In genomic region chr12:18068355-18068754, GRCh38 we compare ENCODE assay signal across 25 cellular contexts. TPM values are rescaled to one million over a fixed set of nuclear protein-coding genes. Genes with fewer than 3 reads are reported as not detected.
DNase-seq lines count a peak whose midpoint lies in the region; ATAC-seq, FAIRE-seq and TF ChIP-seq lines count a peak whose summit lies in the region.
"Had no signal": no experiment of that assay in that cellular context is flagged by ENCODE, and none has a peak within 500 bp of the region (broad histone marks: within the 10 kb centered on the region; RNA-seq: fewer than 3 reads in every experiment).

No MANE protein-coding gene starts in this region.

- no peak for FAIRE-seq in bronchial epithelial cell (lab: Jason Lieb, UNC)
- FAIRE-seq: GM12891 had no signal

- H3K27ac ChIP-seq in brain microvascular endothelial cell: no peak overlapping the region
- H3K27ac ChIP-seq: 22Rv1, BLaER1, SJSA1 had no signal

- no peak for ATAC-seq in HG02642 (IDR thresholded peaks at IDR 0.05; ENCODE audit: poor library complexity, unreplicated experiment)
- ATAC-seq: Right ventricle myocardium inferior had no signal

- DNase-seq in NCI-H748 (lab: John Stamatoyannopoulos, UW; ENCODE audit: unreplicated experiment) (peak; percentile 12), NCI-H748 treated with DMSO at 0.1 percent for 48 hours (lab: John Stamatoyannopoulos, UW) (no peak), bronchial epithelial cell (ENCODE audit: low read depth) (peak; percentile 74), iPS DF 4.7 (ENCODE audit: extremely low read depth, low spot score) (peak; percentile 11), CD1c-positive myeloid dendritic cell (ENCODE audit: extremely low spot score) (no peak), EL (no peak), brain microvascular endothelial cell (no peak)
- DNase-seq: ACHN; Caco-2; CD4-positive, alpha-beta memory T cell; DMS 273 treated with DMSO at 0.1 percent for 48 hours; DMS79 treated with DMSO at 0.1 percent for 48 hours; NCI-H1092 treated with DMSO at 0.1 percent for 48 hours; NCI-H1436 treated with DMSO at 0.1 percent for 48 hours; NCI-H1930; NCI-H226; NCI-H510A treated with DMSO at 0.1 percent for 48 hours had no signal

- in situ Hi-C loops in brain microvascular endothelial cell (cut with HindIII; ENCODE audit: low pct_ligation_motif_present, low sequenced_read_pairs): no loop called here

- H3K36me3 ChIP-seq in bronchial epithelial cell (ENCODE audit: control insufficient read depth, insufficient read depth, low read length): no peaks in the 10 kb centered on the region
- H3K36me3 ChIP-seq in brain microvascular endothelial cell (replicated peaks): no peaks in the 10 kb centered on the region
- H3K36me3 ChIP-seq: BLaER1, SJSA1 had no signal

- TF ChIP-seq CTCF in bronchial epithelial cell (IDR thresholded peaks at IDR 0.05; ENCODE audit: insufficient read depth, low read length, severe bottlenecking) (no peak), brain microvascular endothelial cell (IDR thresholded peaks at IDR 0.05; ENCODE audit: low read depth, low read length, missing control alignments) (no peak)

- H3K27me3 ChIP-seq in bronchial epithelial cell (ENCODE audit: control insufficient read depth, insufficient read depth, low read length): no peaks in the 10 kb centered on the region
- no peaks in the 10 kb centered on the region for H3K27me3 ChIP-seq in brain microvascular endothelial cell (replicated peaks)
- H3K27me3 ChIP-seq: BLaER1, SJSA1 had no signal

- H3K4me3 ChIP-seq in bronchial epithelial cell (ENCODE audit: low read depth, low read length): no peak overlapping the region
- no peak overlapping the region for H3K4me3 ChIP-seq in brain microvascular endothelial cell (ENCODE audit: low read depth, low read length)
- H3K4me3 ChIP-seq: BLaER1, SJSA1 had no signal

RNA-seq across cellular contexts. Expression of gene RERGL, which starts 21.6 kb away (rescaled TPM):
- total RNA-seq in bronchial epithelial cell: not detected in 2 replicates
- total RNA-seq: Caco-2; CD4-positive, alpha-beta memory T cell; G401; H4; SJSA1 had no signal

Comparison
In these comparisons a context has a peak if more than half of its experiments do, and no peak if none do; other contexts are left out.
1. DNase-seq: peak in NCI-H748 (single experiment), bronchial epithelial cell (single experiment) and iPS DF 4.7 (single experiment); none in NCI-H748 treated with DMSO at 0.1 percent for 48 hours (single experiment), CD1c-positive myeloid dendritic cell (single experiment), EL (single experiment) and brain microvascular endothelial cell (single experiment).